Comparison of ENCODE assay signal across 14 cellular contexts in the genomic region with DNA sequence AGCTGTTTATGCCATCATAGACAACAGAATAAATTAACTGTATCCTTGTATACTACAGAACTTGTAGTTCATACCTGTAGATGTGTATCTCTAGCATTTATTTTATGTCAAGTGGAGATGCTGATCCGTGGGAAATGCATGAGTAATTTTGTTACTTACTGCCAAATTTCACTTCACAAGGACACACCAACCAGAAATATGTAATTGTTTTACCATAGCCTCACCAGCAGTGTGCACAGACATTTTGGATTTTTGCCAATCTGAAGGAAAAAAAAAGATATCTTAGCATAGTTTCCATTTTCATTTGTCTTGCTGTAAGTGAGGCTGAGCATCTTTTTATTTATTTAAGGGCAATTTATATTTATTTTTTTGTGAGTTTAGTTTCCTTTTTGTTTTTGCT.
DNase-seq lines count a peak whose midpoint lies in the region; ATAC-seq and TF ChIP-seq lines count a peak whose summit lies in the region.
"Had no signal": no experiment of that assay in that cellular context is flagged by ENCODE, and none has a peak within 500 bp of the region (broad histone marks: within the 10 kb centered on the region; RNA-seq: fewer than 3 reads in every experiment).

No MANE protein-coding gene starts in this region.

- no TSS peak for BruUV-seq in HCT116 (replicated peaks; lab: Mats Ljungman, UMichigan)

- TF ChIP-seq POLR2A in HCT116 (IDR thresholded peaks at IDR 0.05; ENCODE audit: borderline replicate concordance, extremely low read depth, insufficient read depth, insufficient read length) (no peak), suprapubic skin (IDR thresholded peaks at IDR 0.05) (no peak), thyroid gland (IDR thresholded peaks at IDR 0.05) (no peak)

- no peak for TF ChIP-seq RAD21 in HCT116 (IDR thresholded peaks at IDR 0.05; ENCODE audit: low read depth)

- H3K4me3 ChIP-seq in ACC112 (ENCODE audit: low read depth, low read length): no peak overlapping the region
- no peak overlapping the region for H3K4me3 ChIP-seq in HCT116 (replicated peaks in 1 of 2; ENCODE audit: low read depth in 1 of 2, low read length in 2 of 2)
- no peak overlapping the region for H3K4me3 ChIP-seq in fibroblast of pulmonary artery (replicated peaks; ENCODE audit: low read depth, low read length)
- H3K4me3 ChIP-seq in suprapubic skin: no peak overlapping the region
- no peak overlapping the region for H3K4me3 ChIP-seq in thyroid gland (replicated peaks in 1 of 3)
- H3K4me3 ChIP-seq: dorsolateral prefrontal cortex, upper lobe of right lung had no signal

- RAD21 ChIA-PET in HCT116 (lab: Charles Lee; ENCODE audit: low non-redundant PET in 1 of 2, low total read pairs in 2 of 2, uncharacterized antibody in 2 of 2, unreplicated experiment in 2 of 2): no interaction called here

- intact Hi-C loops in HCT116 (cut with micrococcal nuclease) (no loop called here), thyroid gland (cut with DNase I) (no loop called here)

- TF ChIP-seq CTCF in HCT116 (IDR thresholded peaks at IDR 0.05 in 2 of 3, conservative IDR thresholded peaks at IDR 0.05 in 1 of 3; ENCODE audit: borderline replicate concordance in 1 of 3, insufficient read depth in 1 of 3, low read depth in 2 of 3, low read length in 2 of 3): no peak
- no peak for TF ChIP-seq CTCF in fibroblast of pulmonary artery (IDR thresholded peaks at IDR 0.05; ENCODE audit: low read length, missing control alignments)
- TF ChIP-seq CTCF in suprapubic skin (IDR thresholded peaks at IDR 0.05): no peak
- TF ChIP-seq CTCF in thyroid gland (IDR thresholded peaks at IDR 0.05): no peak

- no peaks in the 10 kb centered on the region for H3K79me2 ChIP-seq in ACC112 (ENCODE audit: control insufficient read depth, insufficient read depth, low read length, unreplicated experiment)
- no peaks in the 10 kb centered on the region for H3K79me2 ChIP-seq in HCT116 (ENCODE audit: insufficient read depth, low read length)

- H3K36me3 ChIP-seq in ACC112 (ENCODE audit: insufficient read depth, low read length): no peaks in the 10 kb centered on the region
- H3K36me3 ChIP-seq in HCT116 (ENCODE audit: control insufficient read depth in 1 of 2, insufficient read depth in 2 of 2, low read length in 2 of 2): no peaks in the 10 kb centered on the region
- no peaks in the 10 kb centered on the region for H3K36me3 ChIP-seq in suprapubic skin
- H3K36me3 ChIP-seq in thyroid gland: no peaks in the 10 kb centered on the region
- H3K36me3 ChIP-seq: upper lobe of right lung had no signal

- no peak for ATAC-seq in HCT116
- ATAC-seq in GM18861 (IDR thresholded peaks at IDR 0.05; ENCODE audit: unreplicated experiment): no peak
- ATAC-seq: activated CD4-positive, CD25-positive, alpha-beta regulatory T cell treated with anti-CD3 and anti-CD28 coated beads, Interleukin-2, amount 50 U/mL, for 24 hours; activated naive CD8-positive, alpha-beta T cell treated with anti-CD3 and anti-CD28 coated beads, Interleukin-2, amount 50 U/mL, for 24 hours; upper lobe of right lung had no signal

- TF ChIP-seq EP300 in suprapubic skin (IDR thresholded peaks at IDR 0.05): no peak

- no peaks in the 10 kb centered on the region; the same call in 1 of the 2 replicates for H4K20me1 ChIP-seq in HCT116 (ENCODE audit: insufficient read depth)

- DNase-seq in HCT116 (ENCODE audit: low read depth, low spot score) (no peak), RPMI7951 (ENCODE audit: low read depth) (peak; percentile 70), fibroblast of pulmonary artery (ENCODE audit: low read depth) (peak; percentile 90), suprapubic skin (ENCODE audit: low spot score in 2 of 2) (no peak), NCI-H2081 (lab: John Stamatoyannopoulos, UW) (no peak), thyroid gland (no peak)
- DNase-seq: activated naive CD8-positive, alpha-beta T cell treated with anti-CD3 and anti-CD28 coated beads, Interleukin-2, amount 50 U/mL, for 24 hours; AML-193; dorsolateral prefrontal cortex; T-helper 1 cell; upper lobe of right lung had no signal

- H3K9ac ChIP-seq in HCT116 (ENCODE audit: low read length): no peak overlapping the region

- H3K4me2 ChIP-seq in HCT116 (ENCODE audit: low read length): no peak overlapping the region

- POLR2A ChIA-PET in HCT116 (lab: Charles Lee): no interaction called here

- CTCF ChIA-PET in HCT116 (lab: Charles Lee): no interaction called here

- no peaks in the 10 kb centered on the region; the same call in 1 of the 2 replicates for H3K9me2 ChIP-seq in HCT116 (ENCODE audit: insufficient read depth)

- H2AFZ ChIP-seq in ACC112 (ENCODE audit: low read length, unreplicated experiment) (no peak overlapping the region), HCT116 (ENCODE audit: low read depth, low read length, poor library complexity, severe bottlenecking) (peak overlapping the region; percentile 35)

- H3K4me1 ChIP-seq in ACC112 (ENCODE audit: control insufficient read depth, insufficient read depth, low read length, unreplicated experiment) (peaks cover 10% of the 10 kb centered on the region), HCT116 (ENCODE audit: control insufficient read depth in 1 of 2, insufficient read depth in 2 of 2, low read length in 2 of 2) (peaks cover 0 to 6% of the 10 kb centered on the region in 2 experiments; a peak in 2 of 4 replicates), suprapubic skin (no peaks in the 10 kb centered on the region), thyroid gland (no peaks in the 10 kb centered on the region)
- H3K4me1 ChIP-seq: upper lobe of right lung had no signal

- 9% methylated on average over 1 of the region's 1 CpG for WGBS in suprapubic skin
- 10 to 14% methylated on average over 1 of the region's 1 CpG for WGBS in thyroid gland, 2 donors

- peak overlapping the region; percentile 40 for H3K27ac ChIP-seq in ACC112 (ENCODE audit: low read depth, low read length)
- H3K27ac ChIP-seq in HCT116 (ENCODE audit: low read depth, low read length): no peak overlapping the region
- H3K27ac ChIP-seq in suprapubic skin: no peak overlapping the region
- no peak overlapping the region for H3K27ac ChIP-seq in thyroid gland
- H3K27ac ChIP-seq: dorsolateral prefrontal cortex, upper lobe of right lung had no signal

- no peaks in the 10 kb centered on the region for H3K9me3 ChIP-seq in HCT116 (ENCODE audit: control insufficient read depth in 1 of 2, insufficient read depth in 1 of 2, low read depth in 1 of 2, low read length in 2 of 2)
- peaks cover 8% of the 10 kb centered on the region for H3K9me3 ChIP-seq in suprapubic skin
- H3K9me3 ChIP-seq in thyroid gland: peaks cover 3% of the 10 kb centered on the region

- no peaks in the 10 kb centered on the region for H3K27me3 ChIP-seq in ACC112 (ENCODE audit: insufficient read depth, low read length)
- H3K27me3 ChIP-seq in HCT116 (ENCODE audit: insufficient read depth, low read length): no peaks in the 10 kb centered on the region
- H3K27me3 ChIP-seq in suprapubic skin: peaks cover 3% of the 10 kb centered on the region
- no peaks in the 10 kb centered on the region for H3K27me3 ChIP-seq in thyroid gland
- H3K27me3 ChIP-seq: dorsolateral prefrontal cortex, upper lobe of right lung had no signal

TF ChIP-seq in HCT116, 20 proteins besides CTCF, POLR2A, EP300 and RAD21:
- TF ChIP-seq EGR1 (IDR thresholded peaks at IDR 0.05; ENCODE audit: low read depth): no peak
- TF ChIP-seq, protein P1, sequence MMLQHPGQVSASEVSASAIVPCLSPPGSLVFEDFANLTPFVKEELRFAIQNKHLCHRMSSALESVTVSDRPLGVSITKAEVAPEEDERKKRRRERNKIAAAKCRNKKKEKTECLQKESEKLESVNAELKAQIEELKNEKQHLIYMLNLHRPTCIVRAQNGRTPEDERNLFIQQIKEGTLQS (IDR thresholded peaks at IDR 0.05): no peak
- TF ChIP-seq, protein P2, sequence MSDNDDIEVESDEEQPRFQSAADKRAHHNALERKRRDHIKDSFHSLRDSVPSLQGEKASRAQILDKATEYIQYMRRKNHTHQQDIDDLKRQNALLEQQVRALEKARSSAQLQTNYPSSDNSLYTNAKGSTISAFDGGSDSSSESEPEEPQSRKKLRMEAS (IDR thresholded peaks at IDR 0.05): no peak
- no peak for TF ChIP-seq POLR2AphosphoS5 (IDR thresholded peaks at IDR 0.05; ENCODE audit: low read depth, low read length)
- no peak for TF ChIP-seq EZH2 (IDR thresholded peaks at IDR 0.05)

Comparison
In these comparisons a context has a peak if more than half of its experiments do, and no peak if none do; other contexts are left out.
1. DNase-seq: peak in RPMI7951 (single experiment) and fibroblast of pulmonary artery (single experiment); none in HCT116 (single experiment), suprapubic skin (0 of 2), NCI-H2081 (0 of 2) and thyroid gland (0 of 2).